In genomic region chr1:15595809-15596730, GRCh38 we compare ENCODE assay signal across 1 cellular context.
TF ChIP-seq lines count a peak whose summit lies in the region.

No MANE protein-coding gene starts in this region.

TF ChIP-seq in HEK293, 187 proteins besides CTCF, POLR2A, EP300 and RAD21 (continued from another document):
- TF ChIP-seq, protein P1, sequence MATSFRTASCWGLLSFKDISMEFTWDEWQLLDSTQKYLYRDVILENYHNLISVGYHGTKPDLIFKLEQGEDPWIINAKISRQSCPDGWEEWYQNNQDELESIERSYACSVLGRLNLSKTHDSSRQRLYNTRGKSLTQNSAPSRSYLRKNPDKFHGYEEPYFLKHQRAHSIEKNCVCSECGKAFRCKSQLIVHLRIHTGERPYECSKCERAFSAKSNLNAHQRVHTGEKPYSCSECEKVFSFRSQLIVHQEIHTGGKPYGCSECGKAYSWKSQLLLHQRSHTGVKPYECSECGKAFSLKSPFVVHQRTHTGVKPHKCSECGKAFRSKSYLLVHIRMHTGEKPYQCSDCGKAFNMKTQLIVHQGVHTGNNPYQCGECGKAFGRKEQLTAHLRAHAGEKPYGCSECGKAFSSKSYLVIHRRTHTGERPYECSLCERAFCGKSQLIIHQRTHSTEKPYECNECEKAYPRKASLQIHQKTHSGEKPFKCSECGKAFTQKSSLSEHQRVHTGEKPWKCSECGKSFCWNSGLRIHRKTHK (tag by site-specific recombination; IDR thresholded peaks at IDR 0.05) = no peak
